27 cellular contexts compared by ENCODE assay signal in genomic region chr17:66978514-66979061, GRCh38. TPM values are rescaled to one million over a fixed set of nuclear protein-coding genes. Genes with fewer than 3 reads are reported as not detected.
DNase-seq lines count a peak whose midpoint lies in the region; ATAC-seq and TF ChIP-seq lines count a peak whose summit lies in the region.
"Had no signal": no experiment of that assay in that cellular context is flagged by ENCODE, and none has a peak within 500 bp of the region (broad histone marks: within the 10 kb centered on the region; RNA-seq: fewer than 3 reads in every experiment).

No MANE protein-coding gene starts in this region.

- no peaks in the 10 kb centered on the region for H3K9me3 Mint-ChIP-seq in neural crest cell
- H3K9me3 Mint-ChIP-seq in CD14-positive monocyte = peaks cover 0 to 6% (median 2%) of the 10 kb centered on the region in 7 donors
- H3K9me3 Mint-ChIP-seq: activated T-cell treated with anti-CD3 and anti-CD28 coated beads, Interleukin-2, amount 50 U/mL, for 72 hours; stimulated activated naive CD8-positive, alpha-beta T cell treated with anti-CD3 and anti-CD28 coated beads, Interleukin-15, amount 100 ng/mL, for 72 hours had no signal

- H3K27me3 Mint-ChIP-seq in neural crest cell (ENCODE audit: low read depth) (peaks cover 2% of the 10 kb centered on the region), CD14-positive monocyte (ENCODE audit: low read depth in 3 of 3) (peaks cover 11 to 21% (median 15%) of the 10 kb centered on the region in 3 donors)

- H3K27ac Mint-ChIP-seq in neural crest cell (ENCODE audit: unreplicated experiment) (peak overlapping the region; percentile 75), CD14-positive monocyte (no peak overlapping the region)
- H3K27ac Mint-ChIP-seq: activated CD8-positive, alpha-beta memory T cell treated with anti-CD3 and anti-CD28 coated beads, Interleukin-2, amount 10 ng/mL, durations not matched to agents 7 days and 5 days; activated T-cell treated with anti-CD3 and anti-CD28 coated beads, Interleukin-2, amount 50 U/mL, for 72 hours; stimulated activated naive CD8-positive, alpha-beta T cell treated with anti-CD3 and anti-CD28 coated beads, Interleukin-15, amount 100 ng/mL, for 72 hours had no signal

- peak; percentile 9; the same call in 1 of the 3 replicates for ATAC-seq in SK-N-SH treated with all-trans-retinoic acid at 6 μM for 48 hours
- ATAC-seq in GM21447 (IDR thresholded peaks at IDR 0.05; ENCODE audit: unreplicated experiment) = no peak
- ATAC-seq: activated CD8-positive, alpha-beta memory T cell treated with anti-CD3 and anti-CD28 coated beads, Interleukin-2, amount 10 ng/mL, durations not matched to agents 7 days and 5 days; activated T-cell treated with anti-CD3 and anti-CD28 coated beads, Interleukin-2, amount 50 U/mL, for 72 hours; PC-3; stimulated activated naive CD8-positive, alpha-beta T cell treated with anti-CD3 and anti-CD28 coated beads, Interleukin-15, amount 100 ng/mL, for 72 hours had no signal

- H3K36me3 Mint-ChIP-seq in neural crest cell (ENCODE audit: low read depth) (peaks cover 4% of the 10 kb centered on the region), CD14-positive monocyte (no peaks in the 10 kb centered on the region)
- H3K36me3 Mint-ChIP-seq: activated CD8-positive, alpha-beta memory T cell treated with anti-CD3 and anti-CD28 coated beads, Interleukin-2, amount 10 ng/mL, durations not matched to agents 7 days and 5 days had no signal

- H3K4me1 Mint-ChIP-seq in neural crest cell (peaks cover 50% of the 10 kb centered on the region), CD14-positive monocyte (no peaks in the 10 kb centered on the region)
- H3K4me1 Mint-ChIP-seq: activated CD8-positive, alpha-beta memory T cell treated with anti-CD3 and anti-CD28 coated beads, Interleukin-2, amount 10 ng/mL, durations not matched to agents 7 days and 5 days had no signal

- peak; percentile 21 for DNase-seq in AG10803 (ENCODE audit: low read depth)
- peak; percentile 84 for DNase-seq in cardiac septum (ENCODE audit: low spot score)
- no peak for DNase-seq in neural crest cell (ENCODE audit: low read depth, low spot score)
- DNase-seq in NCI-H446 treated with DMSO at 0.1 percent for 48 hours (lab: John Stamatoyannopoulos, UW) = no peak
- no peak for DNase-seq in kidney tubule cell (ENCODE audit: low spot score)
- no peak for DNase-seq in CD14-positive monocyte (ENCODE audit: low spot score)
- DNase-seq: 8988T; activated CD4-positive, alpha-beta T cell treated with anti-CD3 and anti-CD28 coated beads, Interleukin-2, amount 50 U/mL, for 1 hour; activated CD8-positive, alpha-beta memory T cell treated with anti-CD3 and anti-CD28 coated beads, Interleukin-2, amount 10 ng/mL, durations not matched to agents 7 days and 5 days; activated naive CD4-positive, alpha-beta T cell; activated T-cell treated with anti-CD3 and anti-CD28 coated beads, Interleukin-2, amount 50 U/mL, for 72 hours; COR-L47; DMS79; GF-D8; kidney; mesendoderm; NCI-H524; PC-3; SHP77; small intestine; stimulated activated naive CD8-positive, alpha-beta T cell treated with anti-CD3 and anti-CD28 coated beads, Interleukin-15, amount 100 ng/mL, for 72 hours; T-helper 9 cell; thyroid gland had no signal

- intact Hi-C loops in cardiac septum (cut with DNase I) = loop anchor here (10.0 kb wide), 2 partner anchors 76 to 264 kb away; no protein-coding TSS in a partner anchor
- intact Hi-C loops in CD14-positive monocyte (cut with micrococcal nuclease) = no loop called here

- H3K4me3 Mint-ChIP-seq in neural crest cell (peak overlapping the region; percentile 56), CD14-positive monocyte (no peak overlapping the region)
- H3K4me3 Mint-ChIP-seq: activated CD8-positive, alpha-beta memory T cell treated with anti-CD3 and anti-CD28 coated beads, Interleukin-2, amount 10 ng/mL, durations not matched to agents 7 days and 5 days; activated T-cell treated with anti-CD3 and anti-CD28 coated beads, Interleukin-2, amount 50 U/mL, for 72 hours; stimulated activated naive CD8-positive, alpha-beta T cell treated with anti-CD3 and anti-CD28 coated beads, Interleukin-15, amount 100 ng/mL, for 72 hours had no signal

- TF ChIP-seq CTCF in AG10803 (conservative IDR thresholded peaks at IDR 0.05; ENCODE audit: low read length) (no peak), neural crest cell (conservative IDR thresholded peaks at IDR 0.05) (no peak), CD14-positive monocyte (IDR thresholded peaks at IDR 0.05) (no peak)

- no peak overlapping the region for H3K4me3 ChIP-seq in AG10803 (ENCODE audit: low read length)
- H3K4me3 ChIP-seq: HAP-1, prostate gland, thyroid gland had no signal

TF ChIP-seq in SK-N-SH treated with all-trans-retinoic acid at 6 μM for 48 hours, 23 proteins besides CTCF, POLR2A, EP300 and RAD21:
- no peak for TF ChIP-seq CREB5 (CRISPR knock-in tag; IDR thresholded peaks at IDR 0.05; ENCODE audit: low read depth)
- TF ChIP-seq TCF4 (CRISPR knock-in tag; IDR thresholded peaks at IDR 0.05; ENCODE audit: borderline replicate concordance) = peak; percentile 19; the same call in 1 of the 2 replicates
- TF ChIP-seq PATZ1 (CRISPR knock-in tag; IDR thresholded peaks at IDR 0.05; ENCODE audit: borderline replicate concordance) = no peak
- TF ChIP-seq ARNTL (CRISPR knock-in tag; IDR thresholded peaks at IDR 0.05; ENCODE audit: borderline replicate concordance, low read depth) = no peak
- TF ChIP-seq ZFP30 (CRISPR knock-in tag; IDR thresholded peaks at IDR 0.05) = no peak
- TF ChIP-seq ZNF8 (CRISPR knock-in tag; IDR thresholded peaks at IDR 0.05) = no peak
- no peak for TF ChIP-seq ZNF70 (CRISPR knock-in tag; IDR thresholded peaks at IDR 0.05)
- TF ChIP-seq ZNF565 (CRISPR knock-in tag; conservative IDR thresholded peaks at IDR 0.05; ENCODE audit: low read depth) = no peak

RNA-seq across cellular contexts. Expression of gene CACNG4, which starts 14.1 kb away (rescaled TPM):
- total RNA-seq in cardiac septum (0.05 TPM), neural crest cell (38.4 and 38.9 TPM in 2 replicates)
- not detected for polyA plus RNA-seq in CD14-positive monocyte
- total RNA-seq: activated CD8-positive, alpha-beta memory T cell treated with anti-CD3 and anti-CD28 coated beads, Interleukin-2, amount 10 ng/mL, durations not matched to agents 7 days and 5 days; activated T-cell treated with anti-CD3 and anti-CD28 coated beads, Interleukin-2, amount 50 U/mL, for 72 hours had no signal

Comparison
In these comparisons a context has a peak if more than half of its experiments do, and no peak if none do; other contexts are left out.
1. DNase-seq: peak in AG10803 (single experiment) and cardiac septum (single experiment); none in neural crest cell (single experiment), NCI-H446 treated with DMSO at 0.1 percent for 48 hours (single experiment), kidney tubule cell (single experiment) and CD14-positive monocyte (single experiment).
2. RNA of gene CACNG4, which starts 14.1 kb away (total RNA-seq): 38.4 to 38.9 TPM in neural crest cell; 0.05 TPM in cardiac septum (single experiment); every median in the first group is over 10 times any median in the second.